In the genomic region with DNA sequence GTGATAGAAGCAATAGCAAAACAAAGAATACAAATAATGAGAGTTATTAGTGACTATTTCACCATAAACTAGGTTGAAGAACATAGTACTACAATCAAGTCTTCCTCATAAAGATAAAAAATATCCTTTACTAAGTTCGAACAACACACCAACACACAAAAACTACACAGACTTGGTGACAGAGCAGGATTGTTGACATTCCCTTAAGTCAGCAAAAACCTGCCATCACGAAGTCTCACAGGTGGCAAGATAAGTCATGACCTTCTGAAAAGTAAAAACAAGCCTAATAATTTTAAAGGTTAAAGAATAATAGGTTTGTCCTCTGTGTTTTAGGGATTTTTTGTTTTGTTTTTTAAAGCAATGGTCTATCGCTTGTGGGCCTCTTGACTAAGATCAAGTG, we compare ENCODE assay signal across 32 cellular contexts.
"Had no signal": no experiment of that assay in that cellular context is flagged by ENCODE, and none has a peak within 500 bp of the region (broad histone marks: within the 10 kb centered on the region; RNA-seq: fewer than 3 reads in every experiment).

No MANE protein-coding gene starts in this region.

- H3K4me3 Mint-ChIP-seq: activated CD4-positive, alpha-beta memory T cell treated with anti-CD3 and anti-CD28 coated beads for 36 hours; activated CD4-positive, alpha-beta T cell treated with anti-CD3 and anti-CD28 coated beads for 36 hours; activated CD4-positive, alpha-beta T cell treated with anti-CD3 and anti-CD28 coated beads, Interleukin-2, amount 10 ng/mL, durations not matched to agents 24 days and 14 days; activated CD8-positive, alpha-beta memory T cell treated with anti-CD3 and anti-CD28 coated beads, Interleukin-2, amount 10 ng/mL, durations not matched to agents 7 days and 5 days; activated CD8-positive, alpha-beta T cell treated with anti-CD3 and anti-CD28 coated beads, Interleukin-2, amount 10 ng/mL, durations not matched to agents 7 days and 5 days; activated naive CD4-positive, alpha-beta T cell treated with anti-CD3 and anti-CD28 coated beads for 36 hours; activated naive CD4-positive, alpha-beta T cell treated with anti-CD3 and anti-CD28 coated beads, Interleukin-2, amount 50 U/mL, for 24 hours; activated naive CD8-positive, alpha-beta T cell treated with anti-CD3 and anti-CD28 coated beads for 36 hours; activated naive CD8-positive, alpha-beta T cell treated with anti-CD3 and anti-CD28 coated beads, Interleukin-2, amount 50 U/mL, for 24 hours; activated T-helper 1 cell treated with anti-CD3 and anti-CD28 coated beads, Interleukin-12 subunit alpha, Interleukin-12 subunit beta, Interleukin-2, Interleukin-4 antibody, amounts not matched to agents 30 ng/mL and 10 ng/mL and 1 ng/mL, durations not matched to agents 14 hours and 24 hours and 36 hours had no signal

- H3K9me3 ChIP-seq: adrenal gland, body of pancreas, colonic mucosa, esophagus muscularis mucosa, gastrocnemius medialis, heart right ventricle had no signal

- H3K9me3 Mint-ChIP-seq: activated CD4-positive, alpha-beta memory T cell treated with anti-CD3 and anti-CD28 coated beads for 36 hours; activated CD4-positive, alpha-beta T cell treated with anti-CD3 and anti-CD28 coated beads, Interleukin-2, amount 10 ng/mL, durations not matched to agents 24 days and 14 days; activated naive CD4-positive, alpha-beta T cell treated with anti-CD3 and anti-CD28 coated beads for 36 hours; activated naive CD4-positive, alpha-beta T cell treated with anti-CD3 and anti-CD28 coated beads, Interleukin-2, amount 50 U/mL, for 24 hours; activated naive CD8-positive, alpha-beta T cell treated with anti-CD3 and anti-CD28 coated beads for 36 hours; activated naive CD8-positive, alpha-beta T cell treated with anti-CD3 and anti-CD28 coated beads, Interleukin-2, amount 50 U/mL, for 24 hours; activated T-helper 1 cell treated with anti-CD3 and anti-CD28 coated beads, Interleukin-12 subunit alpha, Interleukin-12 subunit beta, Interleukin-2, Interleukin-4 antibody, amounts not matched to agents 30 ng/mL and 10 ng/mL and 1 ng/mL, durations not matched to agents 14 hours and 24 hours and 36 hours; activated T-helper 2 cell treated with anti-CD3 and anti-CD28 coated beads, Interferon-gamma antibody, Interleukin-2, Interleukin-4, amounts not matched to agents 10 μg/mL and 5 μg/mL and 100 μg/mL, durations not matched to agents 14 hours and 24 hours and 36 hours had no signal

- DNase-seq: activated CD4-positive, alpha-beta memory T cell treated with anti-CD3 and anti-CD28 coated beads for 36 hours; activated CD4-positive, alpha-beta T cell treated with anti-CD3 and anti-CD28 coated beads for 36 hours; activated CD4-positive, alpha-beta T cell treated with anti-CD3 and anti-CD28 coated beads, Interleukin-2, amount 10 ng/mL, durations not matched to agents 24 days and 14 days; activated CD4-positive, CD25-positive, alpha-beta regulatory T cell; activated CD4-positive, CD25-positive, alpha-beta regulatory T cell treated with anti-CD3 and anti-CD28 coated beads, Interleukin-2, amount 50 U/mL, for 72 hours; activated CD8-positive, alpha-beta memory T cell treated with anti-CD3 and anti-CD28 coated beads, Interleukin-2, amount 10 ng/mL, durations not matched to agents 7 days and 5 days; activated CD8-positive, alpha-beta memory T cell treated with anti-CD3 and anti-CD28 coated beads, Interleukin-2, amount 50 U/mL, for 4 hours; activated CD8-positive, alpha-beta T cell treated with anti-CD3 and anti-CD28 coated beads, Interleukin-2, amount 10 ng/mL, durations not matched to agents 7 days and 5 days; activated effector memory CD4-positive, alpha-beta T cell treated with anti-CD3 and anti-CD28 coated beads, Interleukin-2, amount 50 U/mL, for 16 hours; activated naive CD4-positive, alpha-beta T cell treated with anti-CD3 and anti-CD28 coated beads for 36 hours; activated naive CD8-positive, alpha-beta T cell treated with anti-CD3 and anti-CD28 coated beads for 36 hours; activated naive CD8-positive, alpha-beta T cell treated with anti-CD3 and anti-CD28 coated beads, Interleukin-2, amount 50 U/mL, for 24 hours; activated T-cell treated with anti-CD3 and anti-CD28 coated beads, Interleukin-2, amount 50 U/mL, for 1 hour; activated T-cell treated with anti-CD3 and anti-CD28 coated beads, Interleukin-2, amount 50 U/mL, for 48 hours; adrenal gland; amygdala; aorta; caudate nucleus; colonic mucosa; effector memory CD4-positive, alpha-beta T cell; erythroblast; foreskin keratinocyte; gastrocnemius medialis; glutamatergic neuron; heart right ventricle; T-helper 2 cell had no signal

- H3K4me1 ChIP-seq: adrenal gland, colonic mucosa, foreskin keratinocyte, gastrocnemius medialis, heart right ventricle had no signal

- H3K27me3 ChIP-seq: adrenal gland, body of pancreas, colonic mucosa, esophagus muscularis mucosa, foreskin keratinocyte, gastrocnemius medialis, heart right ventricle, hepatocyte had no signal

- H3K36me3 Mint-ChIP-seq: activated CD4-positive, alpha-beta memory T cell treated with anti-CD3 and anti-CD28 coated beads for 36 hours; activated CD8-positive, alpha-beta memory T cell treated with anti-CD3 and anti-CD28 coated beads, Interleukin-2, amount 10 ng/mL, durations not matched to agents 7 days and 5 days; activated naive CD8-positive, alpha-beta T cell treated with anti-CD3 and anti-CD28 coated beads for 36 hours had no signal

- H3K27ac ChIP-seq: adrenal gland, body of pancreas, colonic mucosa, esophagus muscularis mucosa, foreskin keratinocyte, gastrocnemius medialis, heart right ventricle, hepatocyte had no signal

- H3K4me3 ChIP-seq: adrenal gland, body of pancreas, colonic mucosa, esophagus muscularis mucosa, gastrocnemius medialis, heart right ventricle, hepatocyte had no signal

- H3K36me3 ChIP-seq: adrenal gland, colonic mucosa, esophagus muscularis mucosa, gastrocnemius medialis, heart right ventricle had no signal

- H3K27ac Mint-ChIP-seq: activated CD4-positive, alpha-beta memory T cell treated with anti-CD3 and anti-CD28 coated beads for 36 hours; activated CD4-positive, alpha-beta T cell treated with anti-CD3 and anti-CD28 coated beads for 36 hours; activated CD4-positive, alpha-beta T cell treated with anti-CD3 and anti-CD28 coated beads, Interleukin-2, amount 10 ng/mL, durations not matched to agents 24 days and 14 days; activated CD8-positive, alpha-beta memory T cell treated with anti-CD3 and anti-CD28 coated beads, Interleukin-2, amount 10 ng/mL, durations not matched to agents 7 days and 5 days; activated CD8-positive, alpha-beta T cell treated with anti-CD3 and anti-CD28 coated beads, Interleukin-2, amount 10 ng/mL, durations not matched to agents 7 days and 5 days; activated naive CD4-positive, alpha-beta T cell treated with anti-CD3 and anti-CD28 coated beads for 36 hours; activated naive CD4-positive, alpha-beta T cell treated with anti-CD3 and anti-CD28 coated beads, Interleukin-2, amount 50 U/mL, for 24 hours; activated naive CD8-positive, alpha-beta T cell treated with anti-CD3 and anti-CD28 coated beads for 36 hours; activated naive CD8-positive, alpha-beta T cell treated with anti-CD3 and anti-CD28 coated beads, Interleukin-2, amount 50 U/mL, for 24 hours; activated T-helper 1 cell treated with anti-CD3 and anti-CD28 coated beads, Interleukin-12 subunit alpha, Interleukin-12 subunit beta, Interleukin-2, Interleukin-4 antibody, amounts not matched to agents 30 ng/mL and 10 ng/mL and 1 ng/mL, durations not matched to agents 14 hours and 24 hours and 36 hours; activated T-helper 2 cell treated with anti-CD3 and anti-CD28 coated beads, Interferon-gamma antibody, Interleukin-2, Interleukin-4, amounts not matched to agents 10 μg/mL and 5 μg/mL and 100 μg/mL, durations not matched to agents 14 hours and 24 hours and 36 hours had no signal

- H3K27me3 Mint-ChIP-seq: activated CD4-positive, alpha-beta T cell treated with anti-CD3 and anti-CD28 coated beads for 36 hours; activated CD4-positive, alpha-beta T cell treated with anti-CD3 and anti-CD28 coated beads, Interleukin-2, amount 10 ng/mL, durations not matched to agents 24 days and 14 days; activated CD8-positive, alpha-beta memory T cell treated with anti-CD3 and anti-CD28 coated beads, Interleukin-2, amount 10 ng/mL, durations not matched to agents 7 days and 5 days; activated naive CD8-positive, alpha-beta T cell treated with anti-CD3 and anti-CD28 coated beads for 36 hours; activated naive CD8-positive, alpha-beta T cell treated with anti-CD3 and anti-CD28 coated beads, Interleukin-2, amount 50 U/mL, for 24 hours had no signal

- H3K4me1 Mint-ChIP-seq: activated CD4-positive, alpha-beta T cell treated with anti-CD3 and anti-CD28 coated beads for 36 hours; activated CD4-positive, alpha-beta T cell treated with anti-CD3 and anti-CD28 coated beads, Interleukin-2, amount 10 ng/mL, durations not matched to agents 24 days and 14 days; activated CD8-positive, alpha-beta memory T cell treated with anti-CD3 and anti-CD28 coated beads, Interleukin-2, amount 10 ng/mL, durations not matched to agents 7 days and 5 days; activated naive CD4-positive, alpha-beta T cell treated with anti-CD3 and anti-CD28 coated beads, Interleukin-2, amount 50 U/mL, for 24 hours; activated naive CD8-positive, alpha-beta T cell treated with anti-CD3 and anti-CD28 coated beads for 36 hours; activated naive CD8-positive, alpha-beta T cell treated with anti-CD3 and anti-CD28 coated beads, Interleukin-2, amount 50 U/mL, for 24 hours had no signal
